Comparison of ENCODE assay signal across 8 cellular contexts in genomic region chr15:34039180-34039486, GRCh38. TPM values are rescaled to one million over a fixed set of nuclear protein-coding genes. Genes with fewer than 3 reads are reported as not detected.
A peak's percentile ranks its signal among the peaks of the same experiment; 100 is the strongest.
DNase-seq lines count a peak whose midpoint lies in the region; ATAC-seq and TF ChIP-seq lines count a peak whose summit lies in the region.

Gene AVEN, minus strand, starts transcription at chr15:34039204. Its CDS starts 158 bp downstream, at chr15:34039046.

- H3K4me3 Mint-ChIP-seq in CD4-positive, alpha-beta T cell, result peak within 1 kb of the TSS; percentile 91
- H3K4me3 Mint-ChIP-seq in neural crest cell, result peak within 1 kb of the TSS; percentile 91

- DNase-seq in CD4-positive, alpha-beta T cell, result no peak
- DNase-seq in epithelial cell of prostate (ENCODE audit: low read depth, low spot score), result no peak
- DNase-seq in neural crest cell (ENCODE audit: low read depth, low spot score), result no peak
- DNase-seq in germinal center (ENCODE audit: low spot score), result no peak
- DNase-seq in SIG-M5 (lab: John Stamatoyannopoulos, UW), result no peak
- DNase-seq in NCI-H1417 (lab: John Stamatoyannopoulos, UW), result no peak
- DNase-seq in NCI-H82 treated with DMSO at 0.1 percent for 48 hours (lab: John Stamatoyannopoulos, UW; ENCODE audit: unreplicated experiment), result no peak

- intact Hi-C loops in CD4-positive, alpha-beta T cell (cut with DNase I, micrococcal nuclease), result loop anchor here (2.0 to 10.0 kb wide), 4 partner anchors 63 to 948 kb away; partner anchors contain the start of genes EMC7 (in 1 of the 2), PGBD4 (in 1 of the 2) and ZNF770 (in 1 of the 2)

- H3K27me3 Mint-ChIP-seq in CD4-positive, alpha-beta T cell, result no peaks in the 10 kb centered on the region
- H3K27me3 Mint-ChIP-seq in neural crest cell (ENCODE audit: low read depth), result no peaks in the 10 kb centered on the region

- TF ChIP-seq CTCF in CD4-positive, alpha-beta T cell (IDR thresholded peaks at IDR 0.05), result no peak
- TF ChIP-seq CTCF in neural crest cell (conservative IDR thresholded peaks at IDR 0.05), result no peak

- no peaks in the 10 kb centered on the region for H3K27me3 ChIP-seq in CD4-positive, alpha-beta T cell (ENCODE audit: control insufficient read depth, insufficient read depth, low read length)

- peak within 1 kb of the TSS; percentile 55 for H3K27ac ChIP-seq in CD4-positive, alpha-beta T cell (ENCODE audit: low read depth, low read length)
- H3K27ac ChIP-seq in epithelial cell of prostate, result peak within 1 kb of the TSS; percentile 92

- H3K9me3 Mint-ChIP-seq in CD4-positive, alpha-beta T cell, result no peaks in the 10 kb centered on the region
- no peaks in the 10 kb centered on the region for H3K9me3 Mint-ChIP-seq in neural crest cell

- CTCF ChIA-PET in CD4-positive, alpha-beta T cell (lab: Charles Lee), result no interaction called here

- peak within 1 kb of the TSS; percentile 90 for H3K27ac Mint-ChIP-seq in CD4-positive, alpha-beta T cell
- peak within 1 kb of the TSS; percentile 85 for H3K27ac Mint-ChIP-seq in neural crest cell (ENCODE audit: unreplicated experiment)

- ATAC-seq in CD4-positive, alpha-beta T cell (ENCODE audit: poor library complexity), result no peak

- peaks cover 4% of the 10 kb centered on the region for H3K36me3 Mint-ChIP-seq in CD4-positive, alpha-beta T cell (ENCODE audit: low read depth)
- H3K36me3 Mint-ChIP-seq in neural crest cell (ENCODE audit: low read depth), result no peaks in the 10 kb centered on the region

- H3K4me1 Mint-ChIP-seq in CD4-positive, alpha-beta T cell (ENCODE audit: low read depth), result peaks cover 20% of the 10 kb centered on the region
- peaks cover 22% of the 10 kb centered on the region for H3K4me1 Mint-ChIP-seq in neural crest cell

- H3K9me3 ChIP-seq in CD4-positive, alpha-beta T cell (ENCODE audit: control insufficient read depth, low read length), result no peaks in the 10 kb centered on the region

- POLR2A ChIA-PET in CD4-positive, alpha-beta T cell (lab: Charles Lee), result interaction anchor here (0.7 to 2.5 kb wide), 11 partner anchors 11 to 949 kb away, joined by 3 to 32 read pairs (median 4); partner anchors contain the start of genes EMC7, GOLGA8B, KATNBL1 and LPCAT4

TF ChIP-seq in PFSK-1, 5 proteins besides CTCF, POLR2A, EP300 and RAD21:
- TF ChIP-seq FOXP2 (optimal IDR thresholded peaks at IDR 0.05; ENCODE audit: borderline replicate concordance, extremely low read depth, extremely low read length, insufficient read depth) (no peak), TAF1 (IDR thresholded peaks at IDR 0.05; ENCODE audit: borderline replicate concordance, insufficient read depth, low read length) (0 out of 2 replicates have a peak, but pooled peaks have one; percentile 41), POLR2AphosphoS5 (IDR thresholded peaks at IDR 0.05; ENCODE audit: low read depth, low read length) (no peak)

RNA-seq across cellular contexts. Expression of gene AVEN, which starts in this region (rescaled TPM):
- 1 to 10 TPM; 4.5 to 4.9 TPM for total RNA-seq in CD4-positive, alpha-beta T cell
- 26.6 TPM for polyA plus RNA-seq in PFSK-1 (2012; ENCODE audit: insufficient read length, low read depth)
- total RNA-seq in neural crest cell, result 15.0 and 15.4 TPM in 2 replicates
